Comparison of ENCODE assay signal across 10 cellular contexts in genomic region chr1:94299627-94300552, GRCh38.
DNase-seq lines count a peak whose midpoint lies in the region; TF ChIP-seq lines count a peak whose summit lies in the region.
"Had no signal": no experiment of that assay in that cellular context is flagged by ENCODE, and none has a peak within 500 bp of the region (broad histone marks: within the 10 kb centered on the region; RNA-seq: fewer than 3 reads in every experiment).

No MANE protein-coding gene starts in this region.

- H3K9ac ChIP-seq in neuronal stem cell (ENCODE audit: low read depth, low read length, poor library complexity) (no peak overlapping the region), MM.1S (ENCODE audit: low read length) (no peak overlapping the region)

- peaks cover 0 to 11% (median 0%) of the 10 kb centered on the region in 3 experiments for H3K27me3 ChIP-seq in neuronal stem cell (ENCODE audit: control insufficient read depth in 3 of 3, insufficient read depth in 3 of 3, low read depth in 1 of 3, low read length in 3 of 3)
- H3K27me3 ChIP-seq in MM.1S (replicated peaks; ENCODE audit: insufficient read depth, low read length), result no peaks in the 10 kb centered on the region

- H3K27ac ChIP-seq in neuronal stem cell (replicated peaks; ENCODE audit: low read length) (peak overlapping the region; percentile 72), MM.1S (ENCODE audit: low read length) (no peak overlapping the region)

- H3K79me2 ChIP-seq in MM.1S (ENCODE audit: low read length), result no peaks in the 10 kb centered on the region

- H2BK15ac ChIP-seq in neuronal stem cell (ENCODE audit: low read length), result no peak overlapping the region

- no peak for TF ChIP-seq CTCF in MM.1S (IDR thresholded peaks at IDR 0.05; ENCODE audit: low read length)

- no peak overlapping the region for H2BK120ac ChIP-seq in neuronal stem cell (ENCODE audit: low read depth, low read length)

- peaks cover 0 to 11% of the 10 kb centered on the region in 2 donors for H3K4me1 ChIP-seq in neuronal stem cell (ENCODE audit: control insufficient read depth in 2 of 2, insufficient read depth in 1 of 2, low read depth in 1 of 2, low read length in 2 of 2)
- H3K4me1 ChIP-seq in MM.1S (ENCODE audit: low read length), result no peaks in the 10 kb centered on the region

- H3F3A ChIP-seq in MM.1S (ENCODE audit: insufficient read depth, low read length), result no peaks in the 10 kb centered on the region

- H2BK12ac ChIP-seq in neuronal stem cell (ENCODE audit: low read length), result no peak overlapping the region

- H3K4me2 ChIP-seq in neuronal stem cell (ENCODE audit: insufficient read depth, low read length, poor library complexity, severe bottlenecking) (no peak overlapping the region), MM.1S (ENCODE audit: low read depth, low read length) (no peak overlapping the region)

- no peak overlapping the region for H3K14ac ChIP-seq in neuronal stem cell (ENCODE audit: low read length)

- H3K36me3 ChIP-seq in neuronal stem cell (replicated peaks in 1 of 2; ENCODE audit: control insufficient read depth in 2 of 2, insufficient read depth in 2 of 2, low read length in 2 of 2) (no peaks in the 10 kb centered on the region), MM.1S (replicated peaks; ENCODE audit: insufficient read depth, low read length) (no peaks in the 10 kb centered on the region)

- H2AFZ ChIP-seq in neuronal stem cell (ENCODE audit: low read length), result no peak overlapping the region
- H2AFZ ChIP-seq in MM.1S (ENCODE audit: low read length), result no peak overlapping the region

- no peaks in the 10 kb centered on the region for H3K9me2 ChIP-seq in MM.1S (replicated peaks; ENCODE audit: insufficient read depth, low read length)

- H3K9me3 ChIP-seq in neuronal stem cell (replicated peaks in 1 of 2; ENCODE audit: control insufficient read depth in 2 of 2, insufficient read depth in 1 of 2, low read depth in 1 of 2, low read length in 2 of 2) (no peaks in the 10 kb centered on the region), MM.1S (replicated peaks; ENCODE audit: insufficient read depth, low read length) (no peaks in the 10 kb centered on the region)

- no peaks in the 10 kb centered on the region for H4K20me1 ChIP-seq in MM.1S (ENCODE audit: insufficient read depth, low read length)

- peak overlapping the region; percentile 34 for H3K18ac ChIP-seq in neuronal stem cell (ENCODE audit: low read length)

- no peak overlapping the region for H4K8ac ChIP-seq in neuronal stem cell (ENCODE audit: low read depth, low read length)

- H2BK5ac ChIP-seq in neuronal stem cell (ENCODE audit: low read length), result no peak overlapping the region

- H3K79me1 ChIP-seq in neuronal stem cell (ENCODE audit: low read depth, low read length), result no peaks in the 10 kb centered on the region

- 63% methylated on average over 1 of the region's 6 CpGs; no CpG with 5 or more reads in 1 of the 2 donors for WGBS in neuronal stem cell (ENCODE audit: extremely low coverage in 2 of 2, insufficient read length in 2 of 2, insufficient replicate concordance in 1 of 2), 2 donors

- H3K4ac ChIP-seq in neuronal stem cell (ENCODE audit: low read length), result no peak overlapping the region

- no peak overlapping the region for H3K23ac ChIP-seq in neuronal stem cell (ENCODE audit: low read depth, low read length, poor library complexity)

- H4K91ac ChIP-seq in neuronal stem cell (ENCODE audit: low read depth, low read length, poor library complexity), result no peak overlapping the region

- H3K4me3 ChIP-seq in neuronal stem cell (ENCODE audit: low read length in 2 of 2) (no peak overlapping the region), MM.1S (ENCODE audit: low read length) (no peak overlapping the region)

- H2AK5ac ChIP-seq in neuronal stem cell (ENCODE audit: low read depth, low read length), result no peak overlapping the region

- DNase-seq in DMS53 (lab: John Stamatoyannopoulos, UW), result peak; percentile 82
- DNase-seq in RKO (ENCODE audit: low spot score), result peak; percentile 6
- DNase-seq in fibroblast of peridontal ligament (ENCODE audit: extremely low read depth), result peak; percentile 43
- peak; percentile 14 for DNase-seq in neuronal stem cell (ENCODE audit: low spot score)
- no peak for DNase-seq in NCI-H146 (lab: John Stamatoyannopoulos, UW)
- DNase-seq in NCI-H187 treated with DMSO at 0.1 percent for 48 hours (lab: John Stamatoyannopoulos, UW), result no peak
- DNase-seq in MM.1S, result no peak
- DNase-seq in NCI-H1105 treated with DMSO at 0.1 percent for 48 hours (lab: John Stamatoyannopoulos, UW), result no peak
- DNase-seq: activated CD8-positive, alpha-beta memory T cell treated with anti-CD3 and anti-CD28 coated beads, Interleukin-2, amount 50 U/mL, for 4 hours; glutamatergic neuron had no signal

Comparison
In these comparisons a context has a peak if more than half of its experiments do, and no peak if none do; other contexts are left out.
1. DNase-seq: peak in DMS53 (single experiment), RKO (single experiment), fibroblast of peridontal ligament (single experiment) and neuronal stem cell (single experiment); none in NCI-H146 (single experiment), NCI-H187 treated with DMSO at 0.1 percent for 48 hours (single experiment), MM.1S (single experiment) and NCI-H1105 treated with DMSO at 0.1 percent for 48 hours (single experiment).